12 cellular contexts compared by ENCODE assay signal in genomic region chr3:81173514-81173913, GRCh38.
DNase-seq lines count a peak whose midpoint lies in the region; ATAC-seq, FAIRE-seq and TF ChIP-seq lines count a peak whose summit lies in the region.
"Had no signal": no experiment of that assay in that cellular context is flagged by ENCODE, and none has a peak within 500 bp of the region (broad histone marks: within the 10 kb centered on the region; RNA-seq: fewer than 3 reads in every experiment).

No MANE protein-coding gene starts in this region.

- no peaks in the 10 kb centered on the region for H3K9me3 ChIP-seq in BE2C
- H3K9me3 ChIP-seq in PC-9 (ENCODE audit: insufficient read depth, low read depth), result no peaks in the 10 kb centered on the region
- no peaks in the 10 kb centered on the region for H3K9me3 ChIP-seq in hepatocyte (ENCODE audit: low read depth)
- no peaks in the 10 kb centered on the region for H3K9me3 ChIP-seq in ascending aorta
- no peaks in the 10 kb centered on the region for H3K9me3 ChIP-seq in right cardiac atrium (ENCODE audit: control insufficient read depth, low read length)
- H3K9me3 ChIP-seq: adrenal gland had no signal

- no peaks in the 10 kb centered on the region for H3K4me1 ChIP-seq in BE2C
- H3K4me1 ChIP-seq in PC-9 (replicated peaks; ENCODE audit: insufficient read depth), result no peaks in the 10 kb centered on the region
- H3K4me1 ChIP-seq in hepatocyte (ENCODE audit: insufficient read depth), result no peaks in the 10 kb centered on the region
- no peaks in the 10 kb centered on the region for H3K4me1 ChIP-seq in ascending aorta
- H3K4me1 ChIP-seq in right cardiac atrium (ENCODE audit: control insufficient read depth, insufficient read depth, low read length), result no peaks in the 10 kb centered on the region
- H3K4me1 ChIP-seq: adrenal gland had no signal

- DNase-seq in BE2C, result peak; percentile 16
- no peak for DNase-seq in H54 (ENCODE audit: insufficient read length, low spot score)
- DNase-seq in PC-9, result no peak
- peak; percentile 8 for DNase-seq in hepatocyte (ENCODE audit: low spot score)
- DNase-seq in activated naive CD4-positive, alpha-beta T cell treated with Interleukin-2 at 50 U/mL for 16 hours, result no peak
- no peak for DNase-seq in SKM-1 (lab: John Stamatoyannopoulos, UW; ENCODE audit: unreplicated experiment)
- DNase-seq in ascending aorta (ENCODE audit: low spot score in 2 of 2), result no peak
- no peak for DNase-seq in right cardiac atrium
- DNase-seq: adrenal gland; stimulated activated CD4-positive, alpha-beta T cell treated with anti-CD3 and anti-CD28 coated beads, Interleukin-1b, Interleukin-23, amount 100 ng/mL, for 48 hours; stimulated activated naive CD4-positive, alpha-beta T cell had no signal

- H4K20me1 ChIP-seq in PC-9 (ENCODE audit: insufficient read depth) (no peaks in the 10 kb centered on the region), hepatocyte (ENCODE audit: insufficient read depth, poor library complexity, severe bottlenecking) (no peaks in the 10 kb centered on the region)

- no peak overlapping the region for H3K27ac ChIP-seq in PC-9
- H3K27ac ChIP-seq in hepatocyte, result no peak overlapping the region
- H3K27ac ChIP-seq in ascending aorta, result no peak overlapping the region
- no peak overlapping the region for H3K27ac ChIP-seq in right cardiac atrium (ENCODE audit: low read length)
- H3K27ac ChIP-seq: adrenal gland had no signal

- ATAC-seq in right cardiac atrium, result no peak

- BruUV-seq in PC-9 (replicated peaks; lab: Mats Ljungman, UMichigan), result no TSS peak

- H3K79me2 ChIP-seq in PC-9 (ENCODE audit: low read depth), result no peaks in the 10 kb centered on the region
- no peaks in the 10 kb centered on the region for H3K79me2 ChIP-seq in hepatocyte

- H3K4me3 ChIP-seq in BE2C (ENCODE audit: low read depth, low read length) (no peak overlapping the region), PC-9 (no peak overlapping the region), hepatocyte (no peak overlapping the region), ascending aorta (no peak overlapping the region), right cardiac atrium (ENCODE audit: low read length) (no peak overlapping the region)
- H3K4me3 ChIP-seq: adrenal gland had no signal

- TF ChIP-seq CTCF in BE2C (IDR thresholded peaks at IDR 0.05; ENCODE audit: low read depth, low read length) (peak; percentile 59), PC-9 (conservative IDR thresholded peaks at IDR 0.05) (peak; percentile 37), hepatocyte (IDR thresholded peaks at IDR 0.05; ENCODE audit: poor library complexity) (peak; percentile 27), ascending aorta (IDR thresholded peaks at IDR 0.05) (no peak)

- CTCF ChIA-PET in PC-9 (lab: Charles Lee), result no interaction called here

- no peak for TF ChIP-seq POLR2A in H54 (IDR thresholded peaks at IDR 0.05; ENCODE audit: low read depth, low read length)

- H3K4me2 ChIP-seq in PC-9 (no peak overlapping the region), hepatocyte (no peak overlapping the region)

- H3K36me3 ChIP-seq in BE2C (no peaks in the 10 kb centered on the region), PC-9 (ENCODE audit: low read depth) (no peaks in the 10 kb centered on the region), hepatocyte (replicated peaks; ENCODE audit: insufficient read depth, low read depth) (no peaks in the 10 kb centered on the region), ascending aorta (no peaks in the 10 kb centered on the region)
- H3K36me3 ChIP-seq: adrenal gland had no signal

- POLR2A ChIA-PET in PC-9 (lab: Charles Lee; ENCODE audit: unreplicated experiment), result no interaction called here

- intact Hi-C loops in PC-9 (cut with micrococcal nuclease; ENCODE audit: unreplicated experiment) (no loop called here), ascending aorta (cut with DNase I) (no loop called here), right cardiac atrium (cut with DNase I) (no loop called here)

- no peak overlapping the region for H2AFZ ChIP-seq in PC-9
- no peak overlapping the region for H2AFZ ChIP-seq in hepatocyte

- FAIRE-seq in H54 (lab: Jason Lieb, UNC), result peak; percentile 50
- FAIRE-seq: keratinocyte had no signal

- no peaks in the 10 kb centered on the region for H3K9me2 ChIP-seq in PC-9 (ENCODE audit: insufficient read depth)
- H3K9me2 ChIP-seq in hepatocyte (replicated peaks; ENCODE audit: insufficient read depth), result no peaks in the 10 kb centered on the region

- 40% methylated on average over 4 of the region's 4 CpGs for WGBS in hepatocyte (ENCODE audit: low lambda C conversion rate, missing lambda C conversion rate)
- 44% methylated on average over 4 of the region's 4 CpGs for WGBS in right cardiac atrium

- H3F3A ChIP-seq in PC-9 (ENCODE audit: insufficient read depth, low read depth), result no peaks in the 10 kb centered on the region

- H3K27me3 ChIP-seq in BE2C (no peaks in the 10 kb centered on the region), PC-9 (ENCODE audit: insufficient read depth, low read depth) (no peaks in the 10 kb centered on the region), hepatocyte (no peaks in the 10 kb centered on the region), ascending aorta (no peaks in the 10 kb centered on the region), right cardiac atrium (ENCODE audit: control insufficient read depth, insufficient read depth) (no peaks in the 10 kb centered on the region)
- H3K27me3 ChIP-seq: adrenal gland had no signal

Comparison
In these comparisons a context has a peak if more than half of its experiments do, and no peak if none do; other contexts are left out.
1. DNase-seq: peak in BE2C (single experiment) and hepatocyte (single experiment); none in H54 (single experiment), PC-9 (0 of 2), activated naive CD4-positive, alpha-beta T cell treated with Interleukin-2 at 50 U/mL for 16 hours (single experiment), SKM-1 (single experiment), ascending aorta (0 of 2) and right cardiac atrium (0 of 3).
2. CTCF ChIP-seq: peak in BE2C (single experiment), PC-9 (single experiment) and hepatocyte (single experiment); none in ascending aorta (0 of 3).